In genomic region chr6:33175436-33176069, GRCh38 we compare ENCODE assay signal across 1 cellular context.
TF ChIP-seq lines count a peak whose summit lies in the region.

No MANE protein-coding gene starts in this region.

TF ChIP-seq in IMR-90, 13 proteins besides CTCF, POLR2A, EP300 and RAD21:
- TF ChIP-seq CHD1 (IDR thresholded peaks at IDR 0.05; ENCODE audit: low read depth, low read length) (no peak), MAZ (IDR thresholded peaks at IDR 0.05; ENCODE audit: borderline replicate concordance, low read depth, low read length) (no peak), CEBPB (IDR thresholded peaks at IDR 0.05; ENCODE audit: low read depth, low read length) (no peak), BHLHE40 (IDR thresholded peaks at IDR 0.05; ENCODE audit: low read depth, low read length) (no peak), RCOR1 (IDR thresholded peaks at IDR 0.05; ENCODE audit: insufficient replicate concordance, low read length) (no peak), NFE2L2 (IDR thresholded peaks at IDR 0.05; ENCODE audit: low read depth, low read length) (no peak), MXI1 (IDR thresholded peaks at IDR 0.05; ENCODE audit: borderline replicate concordance, low read depth, low read length) (no peak), FOS (IDR thresholded peaks at IDR 0.05; ENCODE audit: low read depth, low read length) (no peak), MAFK (IDR thresholded peaks at IDR 0.05; ENCODE audit: low read depth, low read length) (no peak)
- TF ChIP-seq, protein P1, sequence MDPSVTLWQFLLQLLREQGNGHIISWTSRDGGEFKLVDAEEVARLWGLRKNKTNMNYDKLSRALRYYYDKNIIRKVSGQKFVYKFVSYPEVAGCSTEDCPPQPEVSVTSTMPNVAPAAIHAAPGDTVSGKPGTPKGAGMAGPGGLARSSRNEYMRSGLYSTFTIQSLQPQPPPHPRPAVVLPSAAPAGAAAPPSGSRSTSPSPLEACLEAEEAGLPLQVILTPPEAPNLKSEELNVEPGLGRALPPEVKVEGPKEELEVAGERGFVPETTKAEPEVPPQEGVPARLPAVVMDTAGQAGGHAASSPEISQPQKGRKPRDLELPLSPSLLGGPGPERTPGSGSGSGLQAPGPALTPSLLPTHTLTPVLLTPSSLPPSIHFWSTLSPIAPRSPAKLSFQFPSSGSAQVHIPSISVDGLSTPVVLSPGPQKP (IDR thresholded peaks at IDR 0.05; ENCODE audit: borderline replicate concordance, low read depth, low read length): no peak
- TF ChIP-seq, protein P2, sequence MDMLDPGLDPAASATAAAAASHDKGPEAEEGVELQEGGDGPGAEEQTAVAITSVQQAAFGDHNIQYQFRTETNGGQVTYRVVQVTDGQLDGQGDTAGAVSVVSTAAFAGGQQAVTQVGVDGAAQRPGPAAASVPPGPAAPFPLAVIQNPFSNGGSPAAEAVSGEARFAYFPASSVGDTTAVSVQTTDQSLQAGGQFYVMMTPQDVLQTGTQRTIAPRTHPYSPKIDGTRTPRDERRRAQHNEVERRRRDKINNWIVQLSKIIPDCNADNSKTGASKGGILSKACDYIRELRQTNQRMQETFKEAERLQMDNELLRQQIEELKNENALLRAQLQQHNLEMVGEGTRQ (IDR thresholded peaks at IDR 0.05; ENCODE audit: low read depth, low read length): no peak
